15 cellular contexts compared by ENCODE assay signal in the genomic region with DNA sequence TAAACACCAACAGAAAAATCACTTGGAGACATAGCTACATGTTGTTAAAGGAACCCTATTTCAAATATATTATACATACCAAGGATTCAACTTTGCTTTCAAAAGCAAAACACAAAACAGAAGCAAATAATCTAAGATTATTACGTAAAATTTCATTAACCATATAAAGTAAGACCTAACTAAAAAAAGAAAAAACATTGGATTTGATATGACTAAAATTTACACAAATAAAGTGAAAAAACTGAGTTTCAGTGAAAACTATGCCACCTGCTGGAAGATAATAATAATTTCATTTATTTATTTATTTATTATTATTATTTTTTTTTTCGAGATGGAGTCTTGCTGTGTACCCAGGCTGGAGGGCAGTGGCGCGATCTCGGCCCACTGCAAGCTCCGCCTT. TPM values are rescaled to one million over a fixed set of nuclear protein-coding genes. Genes with fewer than 3 reads are reported as not detected.
DNase-seq lines count a peak whose midpoint lies in the region; ATAC-seq, FAIRE-seq and TF ChIP-seq lines count a peak whose summit lies in the region.
"Had no signal": no experiment of that assay in that cellular context is flagged by ENCODE, and none has a peak within 500 bp of the region (broad histone marks: within the 10 kb centered on the region; RNA-seq: fewer than 3 reads in every experiment).

No MANE protein-coding gene starts in this region.

- peaks cover 11 to 37% (median 21%) of the 10 kb centered on the region in 3 donors for H3K36me3 Mint-ChIP-seq in immature natural killer cell
- peaks cover 49% of the 10 kb centered on the region for H3K36me3 Mint-ChIP-seq in activated CD4-positive, alpha-beta T cell treated with anti-CD3 and anti-CD28 coated beads for 36 hours (ENCODE audit: low read depth)

- peak in 1 of 2 donors; percentile 41 for DNase-seq in cardiac muscle cell (ENCODE audit: low read depth in 1 of 2, low spot score in 1 of 2)
- no peak for DNase-seq in cardiac septum (ENCODE audit: low spot score)
- peak; percentile 4 for DNase-seq in fibroblast of the conjunctiva (ENCODE audit: low read depth)
- DNase-seq in upper lobe of right lung, result no peak
- no peak for DNase-seq in SIG-M5 (lab: John Stamatoyannopoulos, UW)
- DNase-seq in immature natural killer cell, result no peak
- DNase-seq in activated CD4-positive, alpha-beta T cell treated with anti-CD3 and anti-CD28 coated beads for 36 hours, result no peak
- DNase-seq: CD4-positive, alpha-beta memory T cell; esophagus squamous epithelium; NCI-H2081; SHP77 had no signal

- POLR2A ChIA-PET in activated CD4-positive, alpha-beta T cell treated with anti-CD3 and anti-CD28 coated beads for 36 hours (lab: Charles Lee), result no interaction called here

- H3K4me1 ChIP-seq in cardiac muscle cell (ENCODE audit: low read depth) (no peaks in the 10 kb centered on the region), upper lobe of right lung (no peaks in the 10 kb centered on the region)

- H3K36me3 ChIP-seq in cardiac muscle cell (no peaks in the 10 kb centered on the region), upper lobe of right lung (no peaks in the 10 kb centered on the region)

- peak; percentile 80 for FAIRE-seq in TTC549 (lab: Jason Lieb, UNC)
- FAIRE-seq: GM12891 had no signal

- no peaks in the 10 kb centered on the region for H3K27me3 ChIP-seq in cardiac muscle cell
- no peaks in the 10 kb centered on the region for H3K27me3 ChIP-seq in upper lobe of right lung
- H3K27me3 ChIP-seq: esophagus squamous epithelium had no signal

- H3K9me3 ChIP-seq in cardiac muscle cell (ENCODE audit: low read depth) (no peaks in the 10 kb centered on the region), upper lobe of right lung (no peaks in the 10 kb centered on the region)
- H3K9me3 ChIP-seq: esophagus squamous epithelium had no signal

- no peaks in the 10 kb centered on the region for H3K9me3 Mint-ChIP-seq in immature natural killer cell
- H3K9me3 Mint-ChIP-seq in activated CD4-positive, alpha-beta T cell treated with anti-CD3 and anti-CD28 coated beads for 36 hours (ENCODE audit: low read depth), result no peaks in the 10 kb centered on the region
- H3K9me3 Mint-ChIP-seq: CD4-positive, alpha-beta memory T cell; stimulated activated effector memory CD8-positive, alpha-beta T cell treated with anti-CD3 and anti-CD28 coated beads, Interleukin-12 subunit alpha, Interleukin-12 subunit beta, amount 100 ng/mL, for 72 hours had no signal

- intact Hi-C loops in cardiac septum (cut with DNase I) (no loop called here), upper lobe of right lung (cut with DNase I) (no loop called here)
- intact Hi-C loops in activated CD4-positive, alpha-beta T cell treated with anti-CD3 and anti-CD28 coated beads for 36 hours (cut with DNase I, micrococcal nuclease), result no loop called here

- ATAC-seq in upper lobe of right lung, result no peak
- ATAC-seq in activated CD4-positive, alpha-beta T cell treated with anti-CD3 and anti-CD28 coated beads for 36 hours, result no peak
- ATAC-seq: stimulated activated effector memory CD8-positive, alpha-beta T cell treated with anti-CD3 and anti-CD28 coated beads, Interleukin-12 subunit alpha, Interleukin-12 subunit beta, amount 100 ng/mL, for 72 hours had no signal

- no peak overlapping the region for H3K4me3 Mint-ChIP-seq in immature natural killer cell
- no peak overlapping the region for H3K4me3 Mint-ChIP-seq in activated CD4-positive, alpha-beta T cell treated with anti-CD3 and anti-CD28 coated beads for 36 hours
- H3K4me3 Mint-ChIP-seq: activated naive CD8-positive, alpha-beta T cell; CD4-positive, alpha-beta memory T cell; stimulated activated effector memory CD8-positive, alpha-beta T cell treated with anti-CD3 and anti-CD28 coated beads, Interleukin-12 subunit alpha, Interleukin-12 subunit beta, amount 100 ng/mL, for 72 hours had no signal

- H3K4me1 Mint-ChIP-seq in immature natural killer cell, result peaks cover 0 to 6% of the 10 kb centered on the region in 2 donors
- peaks cover 3% of the 10 kb centered on the region for H3K4me1 Mint-ChIP-seq in activated CD4-positive, alpha-beta T cell treated with anti-CD3 and anti-CD28 coated beads for 36 hours

- H3K27ac ChIP-seq in cardiac muscle cell (no peak overlapping the region), upper lobe of right lung (no peak overlapping the region)
- H3K27ac ChIP-seq: esophagus squamous epithelium had no signal

- H3K4me3 ChIP-seq in cardiac muscle cell (no peak overlapping the region), upper lobe of right lung (no peak overlapping the region)
- H3K4me3 ChIP-seq: esophagus squamous epithelium had no signal

- CTCF ChIA-PET in activated CD4-positive, alpha-beta T cell treated with anti-CD3 and anti-CD28 coated beads for 36 hours (lab: Charles Lee), result interaction anchor here (0.6 kb wide), 1 partner anchor 488 kb away, joined by 4 read pairs; no protein-coding TSS in a partner anchor

- no peaks in the 10 kb centered on the region for H3K27me3 Mint-ChIP-seq in immature natural killer cell (ENCODE audit: low read depth in 3 of 3)
- no peaks in the 10 kb centered on the region for H3K27me3 Mint-ChIP-seq in activated CD4-positive, alpha-beta T cell treated with anti-CD3 and anti-CD28 coated beads for 36 hours
- H3K27me3 Mint-ChIP-seq: activated naive CD8-positive, alpha-beta T cell; CD4-positive, alpha-beta memory T cell had no signal

- TF ChIP-seq CTCF in cardiac muscle cell (IDR thresholded peaks at IDR 0.05; ENCODE audit: low read depth, low read length) (peak; percentile 12), upper lobe of right lung (IDR thresholded peaks at IDR 0.05) (peak; percentile 43)

- H3K27ac Mint-ChIP-seq in immature natural killer cell, result no peak overlapping the region
- no peak overlapping the region for H3K27ac Mint-ChIP-seq in activated CD4-positive, alpha-beta T cell treated with anti-CD3 and anti-CD28 coated beads for 36 hours
- H3K27ac Mint-ChIP-seq: activated naive CD8-positive, alpha-beta T cell; CD4-positive, alpha-beta memory T cell; stimulated activated effector memory CD8-positive, alpha-beta T cell treated with anti-CD3 and anti-CD28 coated beads, Interleukin-12 subunit alpha, Interleukin-12 subunit beta, amount 100 ng/mL, for 72 hours had no signal

RNA-seq across cellular contexts. Expression of gene WDHD1, which starts 45.2 kb away (rescaled TPM):
- 4.9 and 5.4 TPM in 2 replicates for total RNA-seq in cardiac muscle cell
- polyA plus RNA-seq in cardiac muscle cell, result 7.4 and 8.4 TPM in 2 replicates
- 1.8 TPM for total RNA-seq in cardiac septum
- total RNA-seq in upper lobe of right lung, result 3.5 TPM
- 1 to 10 TPM in 2 of 3 donors, under 1 TPM in 1; 0.72 to 7.2 (median 6.6) TPM for polyA plus RNA-seq in immature natural killer cell
- 10 to 100 TPM; 64.4 to 71.1 TPM for total RNA-seq in activated CD4-positive, alpha-beta T cell treated with anti-CD3 and anti-CD28 coated beads for 36 hours

RNA-seq across cellular contexts. Expression of gene SOCS4, which starts 45.3 kb away (rescaled TPM):
- total RNA-seq in cardiac muscle cell (6.0 and 8.5 TPM in 2 replicates), cardiac septum (19.8 TPM), upper lobe of right lung (23.8 TPM)
- polyA plus RNA-seq in cardiac muscle cell (6.5 and 8.4 TPM in 2 replicates), immature natural killer cell (1 to 10 TPM; 1.1 to 2.5 (median 1.3) TPM)
- 10 to 100 TPM; 18.4 to 21.3 TPM for total RNA-seq in activated CD4-positive, alpha-beta T cell treated with anti-CD3 and anti-CD28 coated beads for 36 hours

Comparison
In these comparisons a context has a peak if more than half of its experiments do, and no peak if none do; other contexts are left out.
1. RNA of gene WDHD1, which starts 45.2 kb away (total RNA-seq): 64.4 to 71.1 TPM in activated CD4-positive, alpha-beta T cell treated with anti-CD3 and anti-CD28 coated beads for 36 hours; 4.9 to 5.4 TPM in cardiac muscle cell, 3.5 TPM in upper lobe of right lung (single experiment) and 1.8 TPM in cardiac septum (single experiment); every median in the first group is over 10 times any median in the second.